Comparison of ENCODE assay signal across 8 cellular contexts in genomic region chr15:95018888-95019545, GRCh38.
DNase-seq lines count a peak whose midpoint lies in the region; ATAC-seq, FAIRE-seq and TF ChIP-seq lines count a peak whose summit lies in the region.
"Had no signal": no experiment of that assay in that cellular context is flagged by ENCODE, and none has a peak within 500 bp of the region (broad histone marks: within the 10 kb centered on the region; RNA-seq: fewer than 3 reads in every experiment).

No MANE protein-coding gene starts in this region.

- SMC1A ChIA-PET in GM12878 (lab: Charles Lee; ENCODE audit: uncharacterized antibody, unreplicated experiment), result no interaction called here

- H2AK5ac ChIP-seq in trophoblast cell (ENCODE audit: low read length), result no peak overlapping the region

- BruUV-seq in GM12878 (replicated peaks; lab: Mats Ljungman, UMichigan), result no TSS peak

- ATAC-seq in GM19463 (IDR thresholded peaks at IDR 0.05; ENCODE audit: unreplicated experiment), result peak; percentile 80
- ATAC-seq in HG03342 (IDR thresholded peaks at IDR 0.05; ENCODE audit: unreplicated experiment), result peak; percentile 88
- ATAC-seq in GM12878, result peak; percentile 98

- H2BK5ac ChIP-seq in trophoblast cell (ENCODE audit: low read depth, low read length, poor library complexity), result peak overlapping the region; percentile 35

- no peaks in the 10 kb centered on the region for H3K36me3 Mint-ChIP-seq in activated T-helper 1 cell treated with anti-CD3 and anti-CD28 coated beads, Interleukin-12 subunit alpha, Interleukin-12 subunit beta, Interleukin-2, Interleukin-4 antibody, amounts not matched to agents 30 ng/mL and 10 ng/mL and 1 ng/mL, durations not matched to agents 14 hours and 24 hours and 36 hours (ENCODE audit: low read depth)

- WGBS in GM12878 (ENCODE audit: insufficient coverage, insufficient replicate concordance, low lambda C conversion rate, missing lambda C conversion rate), result 7% methylated on average over 6 of the region's 6 CpGs
- no CpG with 5 or more reads among the region's 6 CpGs for WGBS in trophoblast cell (ENCODE audit: extremely low coverage, insufficient coverage, insufficient read length)
- WGBS in SK-N-SH (ENCODE audit: low lambda C conversion rate), result 22% methylated on average over 6 of the region's 6 CpGs

- H2AFZ ChIP-seq in GM12878 (ENCODE audit: control insufficient read depth, low read depth, low read length), result no peak overlapping the region
- no peak overlapping the region for H2AFZ ChIP-seq in trophoblast cell (ENCODE audit: insufficient read depth, low read length, poor library complexity)
- no peak overlapping the region for H2AFZ ChIP-seq in SK-N-SH (ENCODE audit: low read depth)

- H3K27ac ChIP-seq in GM12878 (ENCODE audit: control insufficient read depth, insufficient read depth) (no peak overlapping the region), trophoblast cell (ENCODE audit: low read depth, low read length) (peak overlapping the region; percentile 48), SK-N-SH (ENCODE audit: low read depth in 2 of 2, low read length in 1 of 2) (no peak overlapping the region)

- H3K9ac ChIP-seq in GM12878 (ENCODE audit: control insufficient read depth, insufficient read depth, low read length), result no peak overlapping the region
- H3K9ac ChIP-seq in trophoblast cell (ENCODE audit: low read length), result no peak overlapping the region
- H3K9ac ChIP-seq in SK-N-SH, result no peak overlapping the region

- H4K91ac ChIP-seq in trophoblast cell (ENCODE audit: low read depth, low read length), result no peak overlapping the region

- DNase-seq in GM12878 (ENCODE audit: low read depth, low spot score) (no peak), trophoblast cell (peak; percentile 4 to 32), SK-N-SH (no peak)
- DNase-seq in activated T-helper 1 cell treated with anti-CD3 and anti-CD28 coated beads, Interleukin-12 subunit alpha, Interleukin-12 subunit beta, Interleukin-2, Interleukin-4 antibody, amounts not matched to agents 30 ng/mL and 10 ng/mL and 1 ng/mL, durations not matched to agents 14 hours and 24 hours and 36 hours (ENCODE audit: low spot score), result no peak
- DNase-seq in activated CD4-positive, CD25-positive, alpha-beta regulatory T cell (lab: John Stamatoyannopoulos, UW), result no peak

- H3K27me3 Mint-ChIP-seq in activated T-helper 1 cell treated with anti-CD3 and anti-CD28 coated beads, Interleukin-12 subunit alpha, Interleukin-12 subunit beta, Interleukin-2, Interleukin-4 antibody, amounts not matched to agents 30 ng/mL and 10 ng/mL and 1 ng/mL, durations not matched to agents 14 hours and 24 hours and 36 hours (ENCODE audit: insufficient read depth), result no peaks in the 10 kb centered on the region

- H3K4me1 Mint-ChIP-seq in activated T-helper 1 cell treated with anti-CD3 and anti-CD28 coated beads, Interleukin-12 subunit alpha, Interleukin-12 subunit beta, Interleukin-2, Interleukin-4 antibody, amounts not matched to agents 30 ng/mL and 10 ng/mL and 1 ng/mL, durations not matched to agents 14 hours and 24 hours and 36 hours (ENCODE audit: low read depth), result peaks cover 9% of the 10 kb centered on the region

- TF ChIP-seq EP300 in GM12878 (IDR thresholded peaks at IDR 0.05; ENCODE audit: borderline replicate concordance in 1 of 2, control insufficient read depth in 1 of 2, low read depth in 2 of 2, low read length in 2 of 2) (no peak), SK-N-SH (IDR thresholded peaks at IDR 0.05; ENCODE audit: borderline replicate concordance in 1 of 2, low read depth in 1 of 2, low read length in 1 of 2) (no peak)

- H3K18ac ChIP-seq in trophoblast cell (ENCODE audit: low read length), result no peak overlapping the region

- no peak overlapping the region for H3K4ac ChIP-seq in trophoblast cell (ENCODE audit: low read depth, low read length)

- H3K4me2 ChIP-seq in GM12878 (ENCODE audit: control insufficient read depth, insufficient read depth) (no peak overlapping the region), trophoblast cell (ENCODE audit: low read length) (no peak overlapping the region), SK-N-SH (no peak overlapping the region)

- no peak overlapping the region for H2BK120ac ChIP-seq in trophoblast cell (ENCODE audit: insufficient read depth, low read length, poor library complexity)

- no peaks in the 10 kb centered on the region for H3K79me2 ChIP-seq in GM12878 (ENCODE audit: control insufficient read depth, insufficient read depth, low read length)
- H3K79me2 ChIP-seq in trophoblast cell (ENCODE audit: control insufficient read depth, insufficient read depth, low read length, poor library complexity), result no peaks in the 10 kb centered on the region
- no peaks in the 10 kb centered on the region for H3K79me2 ChIP-seq in SK-N-SH (ENCODE audit: insufficient read depth)

- in situ Hi-C loops in GM12878 (cut with MboI), result no loop called here

- H3K9me3 Mint-ChIP-seq in activated T-helper 1 cell treated with anti-CD3 and anti-CD28 coated beads, Interleukin-12 subunit alpha, Interleukin-12 subunit beta, Interleukin-2, Interleukin-4 antibody, amounts not matched to agents 30 ng/mL and 10 ng/mL and 1 ng/mL, durations not matched to agents 14 hours and 24 hours and 36 hours, result no peaks in the 10 kb centered on the region
- H3K9me3 Mint-ChIP-seq: T-helper 1 cell treated with Interleukin-12 subunit alpha and Interleukin-12 subunit beta and Interleukin-4 antibody, amounts not matched to agents 30 μg/mL and 1 μg/mL, for 36 hours had no signal

- CTCF ChIA-PET in GM12878 (lab: Yijun Ruan, JAX), result no interaction called here
- CTCF ChIA-PET in SK-N-SH (lab: Yijun Ruan, JAX), result no interaction called here

- no peak for TF ChIP-seq CTCF in GM12878 (IDR thresholded peaks at IDR 0.05 in 2 of 3, conservative IDR thresholded peaks at IDR 0.05 in 1 of 3; ENCODE audit: control insufficient read depth in 2 of 3, extremely low read depth in 1 of 3, insufficient read depth in 1 of 3, low read depth in 3 of 3, low read length in 3 of 3)
- TF ChIP-seq CTCF in SK-N-SH (IDR thresholded peaks at IDR 0.05), result no peak

- H3K9me3 ChIP-seq in GM12878 (replicated peaks; ENCODE audit: control insufficient read depth, insufficient read depth, low read length), result no peaks in the 10 kb centered on the region; the same call in 2 of the 3 replicates
- H3K9me3 ChIP-seq in trophoblast cell (ENCODE audit: insufficient read depth, low read depth, low read length), result peaks cover 2% of the 10 kb centered on the region
- H3K9me3 ChIP-seq in SK-N-SH, result no peaks in the 10 kb centered on the region

- H3K4me3 Mint-ChIP-seq in activated T-helper 1 cell treated with anti-CD3 and anti-CD28 coated beads, Interleukin-12 subunit alpha, Interleukin-12 subunit beta, Interleukin-2, Interleukin-4 antibody, amounts not matched to agents 30 ng/mL and 10 ng/mL and 1 ng/mL, durations not matched to agents 14 hours and 24 hours and 36 hours, result no peak overlapping the region
- H3K4me3 Mint-ChIP-seq: T-helper 1 cell treated with Interleukin-12 subunit alpha and Interleukin-12 subunit beta and Interleukin-4 antibody, amounts not matched to agents 30 μg/mL and 1 μg/mL, for 36 hours had no signal

- H4K12ac ChIP-seq in trophoblast cell (ENCODE audit: low read depth, low read length), result no peak overlapping the region

- TF ChIP-seq RAD21 in GM12878 (IDR thresholded peaks at IDR 0.05; ENCODE audit: insufficient read depth, low read depth, low read length) (no peak), SK-N-SH (IDR thresholded peaks at IDR 0.05; ENCODE audit: low read length) (no peak)

- H3K14ac ChIP-seq in trophoblast cell (ENCODE audit: low read length), result no peak overlapping the region

- no peak for TF ChIP-seq POLR2A in GM12878 (IDR thresholded peaks at IDR 0.05; ENCODE audit: low read depth, low read length)

- H3K36me3 ChIP-seq in GM12878 (ENCODE audit: control insufficient read depth in 2 of 2, insufficient read depth in 2 of 2, low read length in 1 of 2) (no peaks in the 10 kb centered on the region), trophoblast cell (ENCODE audit: control insufficient read depth in 1 of 2, insufficient read depth in 2 of 2, low read length in 2 of 2) (no peaks in the 10 kb centered on the region), SK-N-SH (replicated peaks in 1 of 2; ENCODE audit: control insufficient read depth in 1 of 2, insufficient read depth in 2 of 2, low read length in 1 of 2) (no peaks in the 10 kb centered on the region)

- H4K20me1 ChIP-seq in GM12878 (ENCODE audit: control insufficient read depth, insufficient read depth), result no peaks in the 10 kb centered on the region
- H4K20me1 ChIP-seq in SK-N-SH (ENCODE audit: insufficient read depth), result no peaks in the 10 kb centered on the region

- no peak overlapping the region for H3K23ac ChIP-seq in trophoblast cell (ENCODE audit: low read length)

- H3K4me3 ChIP-seq in GM12878 (no peak overlapping the region), trophoblast cell (ENCODE audit: low read depth, low read length) (no peak overlapping the region), SK-N-SH (ENCODE audit: low read depth in 2 of 2, low read length in 1 of 2) (no peak overlapping the region)

- no peak overlapping the region for H4K8ac ChIP-seq in trophoblast cell (ENCODE audit: low read depth, low read length)

- H3K27ac Mint-ChIP-seq in activated T-helper 1 cell treated with anti-CD3 and anti-CD28 coated beads, Interleukin-12 subunit alpha, Interleukin-12 subunit beta, Interleukin-2, Interleukin-4 antibody, amounts not matched to agents 30 ng/mL and 10 ng/mL and 1 ng/mL, durations not matched to agents 14 hours and 24 hours and 36 hours, result no peak overlapping the region
- H3K27ac Mint-ChIP-seq: T-helper 1 cell treated with Interleukin-12 subunit alpha and Interleukin-12 subunit beta and Interleukin-4 antibody, amounts not matched to agents 30 μg/mL and 1 μg/mL, for 36 hours had no signal

- peaks cover 3% of the 10 kb centered on the region for H3K79me1 ChIP-seq in trophoblast cell (ENCODE audit: low read length)

- H3K9me2 ChIP-seq in SK-N-SH, result no peaks in the 10 kb centered on the region

- no peak overlapping the region for H2BK12ac ChIP-seq in trophoblast cell (ENCODE audit: low read length)

- H3F3A ChIP-seq in SK-N-SH (replicated peaks; ENCODE audit: insufficient read depth), result no peaks in the 10 kb centered on the region

- H3K27me3 ChIP-seq in GM12878 (replicated peaks in 1 of 2; ENCODE audit: control insufficient read depth in 2 of 2, insufficient read depth in 2 of 2, low read length in 1 of 2), result no peaks in the 10 kb centered on the region
- no peaks in the 10 kb centered on the region for H3K27me3 ChIP-seq in trophoblast cell (ENCODE audit: insufficient read depth, low read length)
- H3K27me3 ChIP-seq in SK-N-SH (ENCODE audit: insufficient read depth), result no peaks in the 10 kb centered on the region

- H3K4me1 ChIP-seq in GM12878 (ENCODE audit: control insufficient read depth, insufficient read depth, low read length), result no peaks in the 10 kb centered on the region
- H3K4me1 ChIP-seq in trophoblast cell (ENCODE audit: control insufficient read depth in 1 of 2, insufficient read depth in 2 of 2, low read length in 2 of 2), result no peaks in the 10 kb centered on the region
- no peaks in the 10 kb centered on the region for H3K4me1 ChIP-seq in SK-N-SH (ENCODE audit: control insufficient read depth in 1 of 2, insufficient read depth in 2 of 2, low read depth in 1 of 2, low read length in 1 of 2)

- no peak for FAIRE-seq in GM12878 (lab: Jason Lieb, UNC)

- POLR2A ChIA-PET in GM12878 (lab: Charles Lee), result no interaction called here
- POLR2A ChIA-PET in SK-N-SH (lab: Yijun Ruan, JAX), result no interaction called here

- intact Hi-C loops in GM12878 (cut with micrococcal nuclease; ENCODE audit: unreplicated experiment), result no loop called here
- intact Hi-C loops in activated T-helper 1 cell treated with anti-CD3 and anti-CD28 coated beads, Interleukin-12 subunit alpha, Interleukin-12 subunit beta, Interleukin-2, Interleukin-4 antibody, amounts not matched to agents 30 ng/mL and 10 ng/mL and 1 ng/mL, durations not matched to agents 14 hours and 24 hours and 36 hours (cut with micrococcal nuclease), result loop anchor here (5.0 kb wide), 1 partner anchor 437 kb away; no protein-coding TSS in a partner anchor

- RAD21 ChIA-PET in GM12878 (lab: Charles Lee; ENCODE audit: unreplicated experiment), result no interaction called here

Comparison
In these comparisons a context has a peak if more than half of its experiments do, and no peak if none do; other contexts are left out.
1. DNase-seq: peak in trophoblast cell (2 of 2); none in GM12878 (single experiment), SK-N-SH (single experiment), activated T-helper 1 cell treated with anti-CD3 and anti-CD28 coated beads, Interleukin-12 subunit alpha, Interleukin-12 subunit beta, Interleukin-2, Interleukin-4 antibody, amounts not matched to agents 30 ng/mL and 10 ng/mL and 1 ng/mL, durations not matched to agents 14 hours and 24 hours and 36 hours (single experiment) and activated CD4-positive, CD25-positive, alpha-beta regulatory T cell (0 of 4).
2. Peak in every context shown above with its lines, with median percentiles within 50 percentile points of each other: ATAC-seq.